In the genomic region with DNA sequence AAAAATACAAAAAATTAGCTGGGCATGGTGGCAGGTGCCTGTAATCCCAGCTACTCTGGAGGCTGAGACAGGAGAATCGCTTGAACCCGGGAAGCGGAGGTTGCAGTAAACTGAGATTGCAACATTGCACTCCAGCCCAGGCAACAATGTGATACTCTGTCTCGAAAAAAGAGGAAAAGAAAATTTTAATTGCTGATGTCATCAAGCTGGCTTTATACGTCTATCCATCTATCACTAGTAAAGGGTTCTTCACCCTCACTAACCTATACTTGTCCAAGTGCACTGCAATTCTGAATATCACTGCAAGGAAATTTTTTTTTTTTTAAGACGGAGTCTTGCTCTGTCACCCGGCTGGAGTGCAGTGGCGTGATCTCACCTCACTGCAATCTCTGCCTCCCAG, we compare ENCODE assay signal across 4 cellular contexts. TPM values are rescaled to one million over a fixed set of nuclear protein-coding genes. Genes with fewer than 3 reads are reported as not detected.
"Had no signal": no experiment of that assay in that cellular context is flagged by ENCODE, and none has a peak within 500 bp of the region (broad histone marks: within the 10 kb centered on the region; RNA-seq: fewer than 3 reads in every experiment).

No MANE protein-coding gene starts in this region.

RNA-seq across cellular contexts. Expression of a gene that starts 2.0 kb away (rescaled TPM):
- total RNA-seq: LHCN-M2, MCF 10A, SJSA1 had no signal
- polyA plus RNA-seq: SK-N-SH had no signal
